ENCODE assay signal across 1 cellular context in the genomic region with DNA sequence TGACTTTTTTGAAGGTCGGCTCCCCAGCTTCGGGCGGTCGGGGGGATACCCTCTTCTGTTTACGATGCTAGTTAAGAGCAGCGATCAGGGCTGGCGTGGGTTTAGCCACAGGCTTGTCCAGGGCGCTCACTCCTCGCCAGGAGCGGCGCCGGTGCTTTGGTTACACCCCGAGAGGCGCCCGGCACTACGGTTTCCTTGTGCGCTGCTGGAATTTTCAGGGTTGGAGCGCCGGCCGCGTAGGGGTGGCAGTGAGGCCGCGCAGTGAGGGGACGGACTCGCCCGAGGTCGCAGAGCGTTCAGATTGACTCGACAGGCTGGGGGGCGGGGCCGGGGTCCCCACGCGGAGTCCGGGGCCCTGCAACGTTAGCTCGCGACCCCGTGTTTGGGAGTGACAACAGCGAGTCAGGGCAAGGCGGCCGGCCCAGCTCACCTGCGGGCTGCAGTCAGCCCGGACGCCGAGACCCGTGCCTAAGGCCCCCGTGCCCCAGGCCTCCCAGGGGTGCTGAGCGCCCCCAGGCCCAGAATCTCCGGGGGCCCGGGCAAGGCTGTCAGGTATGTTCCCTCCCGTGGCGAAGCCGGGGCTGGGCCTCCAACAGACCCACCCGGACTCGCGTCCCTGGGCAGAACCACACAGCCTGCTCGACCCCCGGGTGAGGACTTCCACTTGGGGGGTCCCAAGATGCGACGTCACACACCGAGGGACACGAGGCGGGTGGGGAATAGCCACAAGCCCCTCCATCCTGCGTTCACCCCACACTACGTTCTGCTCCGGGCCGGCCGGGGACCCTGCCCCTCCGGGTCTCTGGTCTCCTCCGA.
TF ChIP-seq lines count a peak whose summit lies in the region.

No MANE protein-coding gene starts in this region.

TF ChIP-seq in HepG2, 621 proteins besides CTCF, POLR2A, EP300 and RAD21 (continued from another document and continues in another):
- TF ChIP-seq, protein P1, sequence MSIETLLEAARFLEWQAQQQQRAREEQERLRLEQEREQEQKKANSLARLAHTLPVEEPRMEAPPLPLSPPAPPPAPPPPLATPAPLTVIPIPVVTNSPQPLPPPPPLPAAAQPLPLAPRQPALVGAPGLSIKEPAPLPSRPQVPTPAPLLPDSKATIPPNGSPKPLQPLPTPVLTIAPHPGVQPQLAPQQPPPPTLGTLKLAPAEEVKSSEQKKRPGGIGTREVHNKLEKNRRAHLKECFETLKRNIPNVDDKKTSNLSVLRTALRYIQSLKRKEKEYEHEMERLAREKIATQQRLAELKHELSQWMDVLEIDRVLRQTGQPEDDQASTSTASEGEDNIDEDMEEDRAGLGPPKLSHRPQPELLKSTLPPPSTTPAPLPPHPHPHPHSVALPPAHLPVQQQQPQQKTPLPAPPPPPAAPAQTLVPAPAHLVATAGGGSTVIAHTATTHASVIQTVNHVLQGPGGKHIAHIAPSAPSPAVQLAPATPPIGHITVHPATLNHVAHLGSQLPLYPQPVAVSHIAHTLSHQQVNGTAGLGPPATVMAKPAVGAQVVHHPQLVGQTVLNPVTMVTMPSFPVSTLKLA (IDR thresholded peaks at IDR 0.05) = no peak
- TF ChIP-seq DR1 (CRISPR knock-in tag; IDR thresholded peaks at IDR 0.05) (0 out of 2 replicates have a peak, but pooled peaks have one; percentile 57), MZF1 (CRISPR knock-in tag; IDR thresholded peaks at IDR 0.05; ENCODE audit: borderline replicate concordance) (no peak), NCOR1 (IDR thresholded peaks at IDR 0.05; ENCODE audit: borderline replicate concordance, low read length) (no peak), POGZ (CRISPR knock-in tag; IDR thresholded peaks at IDR 0.05) (0 out of 2 replicates have a peak, but pooled peaks have one; percentile 13), GATA4 (IDR thresholded peaks at IDR 0.05; ENCODE audit: borderline replicate concordance, low read depth) (no peak), ZNF749 (CRISPR knock-in tag; IDR thresholded peaks at IDR 0.05; ENCODE audit: borderline replicate concordance) (no peak), ZNF816 (CRISPR knock-in tag; IDR thresholded peaks at IDR 0.05; ENCODE audit: borderline replicate concordance) (peak; percentile 93), XRCC5 (optimal IDR thresholded peaks at IDR 0.05; ENCODE audit: low read length) (peak; percentile 49), HOXA5 (CRISPR knock-in tag; IDR thresholded peaks at IDR 0.05) (0 out of 2 replicates have a peak, but pooled peaks have one; percentile 25), SNAI1 (CRISPR knock-in tag; IDR thresholded peaks at IDR 0.05; ENCODE audit: borderline replicate concordance) (no peak), PAWR (CRISPR knock-in tag; IDR thresholded peaks at IDR 0.05; ENCODE audit: borderline replicate concordance) (no peak), ZNF790 (CRISPR knock-in tag; IDR thresholded peaks at IDR 0.05; ENCODE audit: borderline replicate concordance) (no peak; the same call in 1 of the 2 replicates), MAF1 (CRISPR knock-in tag; IDR thresholded peaks at IDR 0.05; ENCODE audit: borderline replicate concordance) (peak; percentile 61; the same call in 1 of the 2 replicates), KDM3A (CRISPR knock-in tag; IDR thresholded peaks at IDR 0.05; ENCODE audit: low read depth) (no peak), GZF1 (CRISPR knock-in tag; IDR thresholded peaks at IDR 0.05) (no peak), ZNF563 (CRISPR knock-in tag; IDR thresholded peaks at IDR 0.05) (peak; percentile 68), SAP130 (CRISPR knock-in tag; IDR thresholded peaks at IDR 0.05; ENCODE audit: low read depth) (peak; percentile 64; the same call in 1 of the 2 replicates), NAIF1 (CRISPR knock-in tag; IDR thresholded peaks at IDR 0.05; ENCODE audit: borderline replicate concordance) (no peak), ZSCAN12 (CRISPR knock-in tag; IDR thresholded peaks at IDR 0.05) (no peak), ZNF292 (CRISPR knock-in tag; IDR thresholded peaks at IDR 0.05; ENCODE audit: borderline replicate concordance, low read depth) (no peak), HOXA9 (CRISPR knock-in tag; IDR thresholded peaks at IDR 0.05; ENCODE audit: borderline replicate concordance) (no peak), PHB2 (IDR thresholded peaks at IDR 0.05; ENCODE audit: partially characterized antibody) (no peak), ELF1 (CRISPR knock-in tag; IDR thresholded peaks at IDR 0.05) (no peak; the same call in 1 of the 2 replicates), RXRB (CRISPR knock-in tag; IDR thresholded peaks at IDR 0.05; ENCODE audit: borderline replicate concordance) (0 out of 2 replicates have a peak, but pooled peaks have one; percentile 32), CHD4 (IDR thresholded peaks at IDR 0.05; ENCODE audit: borderline replicate concordance, low read length) (0 out of 2 replicates have a peak, but pooled peaks have one; percentile 11), EZH2 (conservative IDR thresholded peaks at IDR 0.05; ENCODE audit: low read depth, low read length) (no peak), ZNF615 (CRISPR knock-in tag; IDR thresholded peaks at IDR 0.05; ENCODE audit: borderline replicate concordance) (no peak), ZNF274 (CRISPR knock-in tag; IDR thresholded peaks at IDR 0.05) (no peak), TCF7 (IDR thresholded peaks at IDR 0.05; ENCODE audit: low read depth) (no peak; the same call in 1 of the 2 replicates), ZNF335 (CRISPR knock-in tag; IDR thresholded peaks at IDR 0.05) (no peak)
- TF ChIP-seq, protein P2, sequence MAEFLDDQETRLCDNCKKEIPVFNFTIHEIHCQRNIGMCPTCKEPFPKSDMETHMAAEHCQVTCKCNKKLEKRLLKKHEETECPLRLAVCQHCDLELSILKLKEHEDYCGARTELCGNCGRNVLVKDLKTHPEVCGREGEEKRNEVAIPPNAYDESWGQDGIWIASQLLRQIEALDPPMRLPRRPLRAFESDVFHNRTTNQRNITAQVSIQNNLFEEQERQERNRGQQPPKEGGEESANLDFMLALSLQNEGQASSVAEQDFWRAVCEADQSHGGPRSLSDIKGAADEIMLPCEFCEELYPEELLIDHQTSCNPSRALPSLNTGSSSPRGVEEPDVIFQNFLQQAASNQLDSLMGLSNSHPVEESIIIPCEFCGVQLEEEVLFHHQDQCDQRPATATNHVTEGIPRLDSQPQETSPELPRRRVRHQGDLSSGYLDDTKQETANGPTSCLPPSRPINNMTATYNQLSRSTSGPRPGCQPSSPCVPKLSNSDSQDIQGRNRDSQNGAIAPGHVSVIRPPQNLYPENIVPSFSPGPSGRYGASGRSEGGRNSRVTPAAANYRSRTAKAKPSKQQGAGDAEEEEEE (CRISPR knock-in tag; IDR thresholded peaks at IDR 0.05; ENCODE audit: borderline replicate concordance) = no peak; the same call in 1 of the 2 replicates
- TF ChIP-seq, protein P3, sequence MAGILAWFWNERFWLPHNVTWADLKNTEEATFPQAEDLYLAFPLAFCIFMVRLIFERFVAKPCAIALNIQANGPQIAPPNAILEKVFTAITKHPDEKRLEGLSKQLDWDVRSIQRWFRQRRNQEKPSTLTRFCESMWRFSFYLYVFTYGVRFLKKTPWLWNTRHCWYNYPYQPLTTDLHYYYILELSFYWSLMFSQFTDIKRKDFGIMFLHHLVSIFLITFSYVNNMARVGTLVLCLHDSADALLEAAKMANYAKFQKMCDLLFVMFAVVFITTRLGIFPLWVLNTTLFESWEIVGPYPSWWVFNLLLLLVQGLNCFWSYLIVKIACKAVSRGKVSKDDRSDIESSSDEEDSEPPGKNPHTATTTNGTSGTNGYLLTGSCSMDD (CRISPR knock-in tag; IDR thresholded peaks at IDR 0.05) = no peak
- TF ChIP-seq, protein P4, sequence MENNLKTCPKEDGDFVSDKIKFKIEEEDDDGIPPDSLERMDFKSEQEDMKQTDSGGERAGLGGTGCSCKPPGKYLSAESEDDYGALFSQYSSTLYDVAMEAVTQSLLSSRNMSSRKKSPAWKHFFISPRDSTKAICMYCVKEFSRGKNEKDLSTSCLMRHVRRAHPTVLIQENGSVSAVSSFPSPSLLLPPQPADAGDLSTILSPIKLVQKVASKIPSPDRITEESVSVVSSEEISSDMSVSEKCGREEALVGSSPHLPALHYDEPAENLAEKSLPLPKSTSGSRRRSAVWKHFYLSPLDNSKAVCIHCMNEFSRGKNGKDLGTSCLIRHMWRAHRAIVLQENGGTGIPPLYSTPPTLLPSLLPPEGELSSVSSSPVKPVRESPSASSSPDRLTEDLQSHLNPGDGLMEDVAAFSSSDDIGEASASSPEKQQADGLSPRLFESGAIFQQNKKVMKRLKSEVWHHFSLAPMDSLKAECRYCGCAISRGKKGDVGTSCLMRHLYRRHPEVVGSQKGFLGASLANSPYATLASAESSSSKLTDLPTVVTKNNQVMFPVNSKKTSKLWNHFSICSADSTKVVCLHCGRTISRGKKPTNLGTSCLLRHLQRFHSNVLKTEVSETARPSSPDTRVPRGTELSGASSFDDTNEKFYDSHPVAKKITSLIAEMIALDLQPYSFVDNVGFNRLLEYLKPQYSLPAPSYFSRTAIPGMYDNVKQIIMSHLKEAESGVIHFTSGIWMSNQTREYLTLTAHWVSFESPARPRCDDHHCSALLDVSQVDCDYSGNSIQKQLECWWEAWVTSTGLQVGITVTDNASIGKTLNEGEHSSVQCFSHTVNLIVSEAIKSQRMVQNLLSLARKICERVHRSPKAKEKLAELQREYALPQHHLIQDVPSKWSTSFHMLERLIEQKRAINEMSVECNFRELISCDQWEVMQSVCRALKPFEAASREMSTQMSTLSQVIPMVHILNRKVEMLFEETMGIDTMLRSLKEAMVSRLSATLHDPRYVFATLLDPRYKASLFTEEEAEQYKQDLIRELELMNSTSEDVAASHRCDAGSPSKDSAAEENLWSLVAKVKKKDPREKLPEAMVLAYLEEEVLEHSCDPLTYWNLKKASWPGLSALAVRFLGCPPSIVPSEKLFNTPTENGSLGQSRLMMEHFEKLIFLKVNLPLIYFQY (CRISPR knock-in tag; IDR thresholded peaks at IDR 0.05; ENCODE audit: borderline replicate concordance) = peak; percentile 50; the same call in 1 of the 2 replicates
- TF ChIP-seq, protein P5, sequence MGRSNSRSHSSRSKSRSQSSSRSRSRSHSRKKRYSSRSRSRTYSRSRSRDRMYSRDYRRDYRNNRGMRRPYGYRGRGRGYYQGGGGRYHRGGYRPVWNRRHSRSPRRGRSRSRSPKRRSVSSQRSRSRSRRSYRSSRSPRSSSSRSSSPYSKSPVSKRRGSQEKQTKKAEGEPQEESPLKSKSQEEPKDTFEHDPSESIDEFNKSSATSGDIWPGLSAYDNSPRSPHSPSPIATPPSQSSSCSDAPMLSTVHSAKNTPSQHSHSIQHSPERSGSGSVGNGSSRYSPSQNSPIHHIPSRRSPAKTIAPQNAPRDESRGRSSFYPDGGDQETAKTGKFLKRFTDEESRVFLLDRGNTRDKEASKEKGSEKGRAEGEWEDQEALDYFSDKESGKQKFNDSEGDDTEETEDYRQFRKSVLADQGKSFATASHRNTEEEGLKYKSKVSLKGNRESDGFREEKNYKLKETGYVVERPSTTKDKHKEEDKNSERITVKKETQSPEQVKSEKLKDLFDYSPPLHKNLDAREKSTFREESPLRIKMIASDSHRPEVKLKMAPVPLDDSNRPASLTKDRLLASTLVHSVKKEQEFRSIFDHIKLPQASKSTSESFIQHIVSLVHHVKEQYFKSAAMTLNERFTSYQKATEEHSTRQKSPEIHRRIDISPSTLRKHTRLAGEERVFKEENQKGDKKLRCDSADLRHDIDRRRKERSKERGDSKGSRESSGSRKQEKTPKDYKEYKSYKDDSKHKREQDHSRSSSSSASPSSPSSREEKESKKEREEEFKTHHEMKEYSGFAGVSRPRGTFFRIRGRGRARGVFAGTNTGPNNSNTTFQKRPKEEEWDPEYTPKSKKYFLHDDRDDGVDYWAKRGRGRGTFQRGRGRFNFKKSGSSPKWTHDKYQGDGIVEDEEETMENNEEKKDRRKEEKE (IDR thresholded peaks at IDR 0.05) = no peak
- TF ChIP-seq, protein P6, sequence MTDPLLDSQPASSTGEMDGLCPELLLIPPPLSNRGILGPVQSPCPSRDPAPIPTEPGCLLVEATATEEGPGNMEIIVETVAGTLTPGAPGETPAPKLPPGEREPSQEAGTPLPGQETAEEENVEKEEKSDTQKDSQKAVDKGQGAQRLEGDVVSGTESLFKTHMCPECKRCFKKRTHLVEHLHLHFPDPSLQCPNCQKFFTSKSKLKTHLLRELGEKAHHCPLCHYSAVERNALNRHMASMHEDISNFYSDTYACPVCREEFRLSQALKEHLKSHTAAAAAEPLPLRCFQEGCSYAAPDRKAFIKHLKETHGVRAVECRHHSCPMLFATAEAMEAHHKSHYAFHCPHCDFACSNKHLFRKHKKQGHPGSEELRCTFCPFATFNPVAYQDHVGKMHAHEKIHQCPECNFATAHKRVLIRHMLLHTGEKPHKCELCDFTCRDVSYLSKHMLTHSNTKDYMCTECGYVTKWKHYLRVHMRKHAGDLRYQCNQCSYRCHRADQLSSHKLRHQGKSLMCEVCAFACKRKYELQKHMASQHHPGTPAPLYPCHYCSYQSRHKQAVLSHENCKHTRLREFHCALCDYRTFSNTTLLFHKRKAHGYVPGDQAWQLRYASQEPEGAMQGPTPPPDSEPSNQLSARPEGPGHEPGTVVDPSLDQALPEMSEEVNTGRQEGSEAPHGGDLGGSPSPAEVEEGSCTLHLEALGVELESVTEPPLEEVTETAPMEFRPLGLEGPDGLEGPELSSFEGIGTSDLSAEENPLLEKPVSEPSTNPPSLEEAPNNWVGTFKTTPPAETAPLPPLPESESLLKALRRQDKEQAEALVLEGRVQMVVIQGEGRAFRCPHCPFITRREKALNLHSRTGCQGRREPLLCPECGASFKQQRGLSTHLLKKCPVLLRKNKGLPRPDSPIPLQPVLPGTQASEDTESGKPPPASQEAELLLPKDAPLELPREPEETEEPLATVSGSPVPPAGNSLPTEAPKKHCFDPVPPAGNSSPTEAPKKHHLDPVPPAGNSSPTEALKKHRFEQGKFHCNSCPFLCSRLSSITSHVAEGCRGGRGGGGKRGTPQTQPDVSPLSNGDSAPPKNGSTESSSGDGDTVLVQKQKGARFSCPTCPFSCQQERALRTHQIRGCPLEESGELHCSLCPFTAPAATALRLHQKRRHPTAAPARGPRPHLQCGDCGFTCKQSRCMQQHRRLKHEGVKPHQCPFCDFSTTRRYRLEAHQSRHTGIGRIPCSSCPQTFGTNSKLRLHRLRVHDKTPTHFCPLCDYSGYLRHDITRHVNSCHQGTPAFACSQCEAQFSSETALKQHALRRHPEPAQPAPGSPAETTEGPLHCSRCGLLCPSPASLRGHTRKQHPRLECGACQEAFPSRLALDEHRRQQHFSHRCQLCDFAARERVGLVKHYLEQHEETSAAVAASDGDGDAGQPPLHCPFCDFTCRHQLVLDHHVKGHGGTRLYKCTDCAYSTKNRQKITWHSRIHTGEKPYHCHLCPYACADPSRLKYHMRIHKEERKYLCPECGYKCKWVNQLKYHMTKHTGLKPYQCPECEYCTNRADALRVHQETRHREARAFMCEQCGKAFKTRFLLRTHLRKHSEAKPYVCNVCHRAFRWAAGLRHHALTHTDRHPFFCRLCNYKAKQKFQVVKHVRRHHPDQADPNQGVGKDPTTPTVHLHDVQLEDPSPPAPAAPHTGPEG (CRISPR knock-in tag; IDR thresholded peaks at IDR 0.05) = peak; percentile 24; the same call in 1 of the 2 replicates
- TF ChIP-seq, protein P7, sequence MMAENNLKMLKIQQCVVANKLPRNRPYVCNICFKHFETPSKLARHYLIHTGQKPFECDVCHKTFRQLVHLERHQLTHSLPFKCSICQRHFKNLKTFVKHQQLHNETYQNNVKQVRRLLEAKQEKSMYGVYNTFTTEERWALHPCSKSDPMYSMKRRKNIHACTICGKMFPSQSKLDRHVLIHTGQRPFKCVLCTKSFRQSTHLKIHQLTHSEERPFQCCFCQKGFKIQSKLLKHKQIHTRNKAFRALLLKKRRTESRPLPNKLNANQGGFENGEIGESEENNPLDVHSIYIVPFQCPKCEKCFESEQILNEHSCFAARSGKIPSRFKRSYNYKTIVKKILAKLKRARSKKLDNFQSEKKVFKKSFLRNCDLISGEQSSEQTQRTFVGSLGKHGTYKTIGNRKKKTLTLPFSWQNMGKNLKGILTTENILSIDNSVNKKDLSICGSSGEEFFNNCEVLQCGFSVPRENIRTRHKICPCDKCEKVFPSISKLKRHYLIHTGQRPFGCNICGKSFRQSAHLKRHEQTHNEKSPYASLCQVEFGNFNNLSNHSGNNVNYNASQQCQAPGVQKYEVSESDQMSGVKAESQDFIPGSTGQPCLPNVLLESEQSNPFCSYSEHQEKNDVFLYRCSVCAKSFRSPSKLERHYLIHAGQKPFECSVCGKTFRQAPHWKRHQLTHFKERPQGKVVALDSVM (CRISPR knock-in tag; IDR thresholded peaks at IDR 0.05) = no peak
